Comparison of ENCODE assay signal across 22 cellular contexts in the genomic region with DNA sequence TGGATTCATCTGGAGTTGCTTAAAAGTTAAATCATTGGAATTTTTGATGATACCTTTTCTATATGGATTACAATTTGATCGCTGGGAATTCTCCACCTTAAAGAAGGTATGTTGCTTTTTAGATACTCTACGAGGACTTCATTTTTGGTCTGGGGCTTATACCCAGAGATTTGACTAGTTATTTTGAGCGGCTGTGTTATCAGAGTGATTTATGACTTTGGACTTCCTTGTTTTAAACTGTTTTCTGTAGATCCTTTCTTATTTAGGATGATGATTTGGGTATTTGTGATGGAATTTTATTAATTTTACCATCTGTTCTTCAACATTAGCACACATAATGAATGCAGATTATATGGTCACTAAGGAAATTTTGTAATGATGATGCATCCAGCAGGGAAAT.
DNase-seq lines count a peak whose midpoint lies in the region; ATAC-seq and TF ChIP-seq lines count a peak whose summit lies in the region.
"Had no signal": no experiment of that assay in that cellular context is flagged by ENCODE, and none has a peak within 500 bp of the region (broad histone marks: within the 10 kb centered on the region; RNA-seq: fewer than 3 reads in every experiment).

No MANE protein-coding gene starts in this region.

- CTCF ChIA-PET in SK-N-SH (lab: Yijun Ruan, JAX) = no interaction called here

- H3K27me3 Mint-ChIP-seq in osteocyte (ENCODE audit: unreplicated experiment) = peaks cover 45% of the 10 kb centered on the region

- no peaks in the 10 kb centered on the region for H3K9me3 Mint-ChIP-seq in osteocyte (ENCODE audit: unreplicated experiment)
- H3K9me3 Mint-ChIP-seq: activated naive CD4-positive, alpha-beta T cell treated with anti-CD3 and anti-CD28 coated beads, Interleukin-2, amount 10 ng/mL, durations not matched to agents 7 days and 5 days had no signal

- DNase-seq in SK-N-SH = no peak
- no peak for DNase-seq in kidney epithelial cell (ENCODE audit: low read depth)
- DNase-seq in uterus = no peak
- DNase-seq in osteocyte (ENCODE audit: extremely low spot score, unreplicated experiment) = no peak
- DNase-seq: 8988T; activated naive CD4-positive, alpha-beta T cell treated with anti-CD3 and anti-CD28 coated beads, Interleukin-2, amount 10 ng/mL, durations not matched to agents 7 days and 5 days; amniotic stem cell; IMR-90; NCI-H1436; NCI-H2081 treated with DMSO at 0.1 percent for 48 hours; NCI-H226; NCI-H69; nucleus accumbens; Peyer's patch; SHP77 treated with DMSO at 0.1 percent for 48 hours; stimulated activated CD8-positive, alpha-beta memory T cell treated with anti-CD3 and anti-CD28 coated beads, Interleukin-4, amount 100 ng/mL, for 48 hours; stomach; tibial artery had no signal

- peaks cover 28% of the 10 kb centered on the region for H3K4me1 Mint-ChIP-seq in osteocyte (ENCODE audit: unreplicated experiment)

- no peak overlapping the region for H3K4me3 Mint-ChIP-seq in osteocyte (ENCODE audit: unreplicated experiment)
- H3K4me3 Mint-ChIP-seq: activated naive CD4-positive, alpha-beta T cell treated with anti-CD3 and anti-CD28 coated beads, Interleukin-2, amount 10 ng/mL, durations not matched to agents 7 days and 5 days had no signal

- WGBS in SK-N-SH (ENCODE audit: low lambda C conversion rate) = 49% methylated on average over 3 of the region's 3 CpGs
- 80 to 87% methylated on average over 3 of the region's 3 CpGs for WGBS in ectodermal cell, 2 experiments

- no peak for ATAC-seq in SK-N-SH treated with all-trans-retinoic acid at 6 μM for 48 hours
- ATAC-seq in HG02870 (IDR thresholded peaks at IDR 0.05; ENCODE audit: unreplicated experiment) = no peak
- no peak for ATAC-seq in GM18498 (IDR thresholded peaks at IDR 0.05; ENCODE audit: unreplicated experiment)

- H3K9ac ChIP-seq in SK-N-SH = 0 out of 2 replicates have a peak overlapping the region, but pooled peaks have one; percentile 6

- intact Hi-C loops in uterus (cut with DNase I; ENCODE audit: low total_unique reads) = no loop called here

- H3K9me3 ChIP-seq in SK-N-SH (no peaks in the 10 kb centered on the region), ectodermal cell (ENCODE audit: control insufficient read depth, low read length) (no peaks in the 10 kb centered on the region), uterus (no peaks in the 10 kb centered on the region)
- H3K9me3 ChIP-seq: Peyer's patch, stomach, tibial artery had no signal

- H3K9me2 ChIP-seq in SK-N-SH = no peaks in the 10 kb centered on the region

- peaks cover 72% of the 10 kb centered on the region for H3K79me2 ChIP-seq in SK-N-SH (ENCODE audit: insufficient read depth)

- H3K4me2 ChIP-seq in SK-N-SH = peak overlapping the region; percentile 89

- POLR2A ChIA-PET in SK-N-SH (lab: Yijun Ruan, JAX) = no interaction called here

- no peak for TF ChIP-seq POLR2A in uterus (IDR thresholded peaks at IDR 0.05)

- no peak overlapping the region for H3K27ac Mint-ChIP-seq in osteocyte (ENCODE audit: unreplicated experiment)
- H3K27ac Mint-ChIP-seq: activated naive CD4-positive, alpha-beta T cell treated with anti-CD3 and anti-CD28 coated beads, Interleukin-2, amount 10 ng/mL, durations not matched to agents 7 days and 5 days had no signal

- no peaks in the 10 kb centered on the region for H3F3A ChIP-seq in SK-N-SH (replicated peaks; ENCODE audit: insufficient read depth)

- no peak for TF ChIP-seq EP300 in SK-N-SH (IDR thresholded peaks at IDR 0.05; ENCODE audit: borderline replicate concordance in 1 of 2, low read depth in 1 of 2, low read length in 1 of 2)

- no peaks in the 10 kb centered on the region; the same call in 1 of the 2 replicates for H4K20me1 ChIP-seq in SK-N-SH (ENCODE audit: insufficient read depth)

- TF ChIP-seq RAD21 in SK-N-SH (IDR thresholded peaks at IDR 0.05; ENCODE audit: low read length) = no peak

- no peak for TF ChIP-seq CTCF in SK-N-SH (IDR thresholded peaks at IDR 0.05)
- TF ChIP-seq CTCF in kidney epithelial cell (IDR thresholded peaks at IDR 0.05; ENCODE audit: insufficient read depth, low read length, poor library complexity, severe bottlenecking) = no peak
- TF ChIP-seq CTCF in uterus (IDR thresholded peaks at IDR 0.05) = no peak
- no peak for TF ChIP-seq CTCF in osteocyte (IDR thresholded peaks at IDR 0.05)

- H3K27me3 ChIP-seq in SK-N-SH (ENCODE audit: insufficient read depth) (no peaks in the 10 kb centered on the region), ectodermal cell (ENCODE audit: control insufficient read depth, insufficient read depth, low read length, poor library complexity, severe bottlenecking) (peaks cover 15% of the 10 kb centered on the region), kidney epithelial cell (ENCODE audit: control insufficient read depth, insufficient read depth, low read length) (no peaks in the 10 kb centered on the region), uterus (no peaks in the 10 kb centered on the region)

- H3K36me3 ChIP-seq in SK-N-SH (replicated peaks in 1 of 2; ENCODE audit: control insufficient read depth in 1 of 2, insufficient read depth in 2 of 2, low read length in 1 of 2) = peaks cover 0 to 23% of the 10 kb centered on the region in 2 experiments
- H3K36me3 ChIP-seq in ectodermal cell (ENCODE audit: control insufficient read depth, insufficient read depth, low read length) = peaks cover 6% of the 10 kb centered on the region
- H3K36me3 ChIP-seq in kidney epithelial cell (ENCODE audit: control insufficient read depth, insufficient read depth, low read length) = no peaks in the 10 kb centered on the region
- no peaks in the 10 kb centered on the region for H3K36me3 ChIP-seq in uterus
- H3K36me3 ChIP-seq: Peyer's patch, stomach, tibial artery had no signal

- H3K4me3 ChIP-seq in SK-N-SH (ENCODE audit: low read depth in 2 of 2, low read length in 1 of 2) (peak overlapping the region; percentile 19 to 74; a peak in 3 of 4 replicates), ectodermal cell (ENCODE audit: insufficient read depth, low read depth, low read length) (peak overlapping the region; percentile 22), kidney epithelial cell (ENCODE audit: low read depth, low read length) (peak overlapping the region; percentile 77), uterus (no peak overlapping the region)
- H3K4me3 ChIP-seq: Peyer's patch, stomach, tibial artery had no signal

- H3K27ac ChIP-seq in SK-N-SH (ENCODE audit: low read depth in 2 of 2, low read length in 1 of 2) = no peak overlapping the region
- H3K27ac ChIP-seq in ectodermal cell (ENCODE audit: insufficient read depth, low read depth, low read length, poor library complexity, severe bottlenecking) = no peak overlapping the region
- peak overlapping the region; percentile 90 to 92 for H3K27ac ChIP-seq in uterus
- H3K27ac ChIP-seq: Peyer's patch, stomach, tibial artery had no signal

- no peak overlapping the region for H2AFZ ChIP-seq in SK-N-SH (ENCODE audit: low read depth)

- peaks cover 2% of the 10 kb centered on the region for H3K36me3 Mint-ChIP-seq in osteocyte (ENCODE audit: unreplicated experiment)
- H3K36me3 Mint-ChIP-seq: activated naive CD4-positive, alpha-beta T cell treated with anti-CD3 and anti-CD28 coated beads, Interleukin-2, amount 10 ng/mL, durations not matched to agents 7 days and 5 days had no signal

- H3K4me1 ChIP-seq in SK-N-SH (ENCODE audit: control insufficient read depth in 1 of 2, insufficient read depth in 2 of 2, low read depth in 1 of 2, low read length in 1 of 2) (no peaks in the 10 kb centered on the region; a peak in 2 of 4 replicates), ectodermal cell (ENCODE audit: control insufficient read depth, insufficient read depth, low read length) (peaks cover 3% of the 10 kb centered on the region), uterus (peaks cover 0 to 3% of the 10 kb centered on the region in 2 donors)

TF ChIP-seq in SK-N-SH, 30 proteins besides CTCF, POLR2A, EP300 and RAD21 (continues in another document):
- no peak for TF ChIP-seq POLR2AphosphoS5 (IDR thresholded peaks at IDR 0.05; ENCODE audit: low read depth, low read length)
- TF ChIP-seq, protein P1, sequence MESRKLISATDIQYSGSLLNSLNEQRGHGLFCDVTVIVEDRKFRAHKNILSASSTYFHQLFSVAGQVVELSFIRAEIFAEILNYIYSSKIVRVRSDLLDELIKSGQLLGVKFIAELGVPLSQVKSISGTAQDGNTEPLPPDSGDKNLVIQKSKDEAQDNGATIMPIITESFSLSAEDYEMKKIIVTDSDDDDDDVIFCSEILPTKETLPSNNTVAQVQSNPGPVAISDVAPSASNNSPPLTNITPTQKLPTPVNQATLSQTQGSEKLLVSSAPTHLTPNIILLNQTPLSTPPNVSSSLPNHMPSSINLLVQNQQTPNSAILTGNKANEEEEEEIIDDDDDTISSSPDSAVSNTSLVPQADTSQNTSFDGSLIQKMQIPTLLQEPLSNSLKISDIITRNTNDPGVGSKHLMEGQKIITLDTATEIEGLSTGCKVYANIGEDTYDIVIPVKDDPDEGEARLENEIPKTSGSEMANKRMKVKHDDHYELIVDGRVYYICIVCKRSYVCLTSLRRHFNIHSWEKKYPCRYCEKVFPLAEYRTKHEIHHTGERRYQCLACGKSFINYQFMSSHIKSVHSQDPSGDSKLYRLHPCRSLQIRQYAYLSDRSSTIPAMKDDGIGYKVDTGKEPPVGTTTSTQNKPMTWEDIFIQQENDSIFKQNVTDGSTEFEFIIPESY (IDR thresholded peaks at IDR 0.05; ENCODE audit: borderline replicate concordance, low read depth) = no peak
- TF ChIP-seq NFIC (IDR thresholded peaks at IDR 0.05; ENCODE audit: borderline replicate concordance) = no peak
- TF ChIP-seq MXI1 (IDR thresholded peaks at IDR 0.05; ENCODE audit: low read depth, low read length) = no peak

TF ChIP-seq in SK-N-SH treated with all-trans-retinoic acid at 6 μM for 48 hours, 23 proteins besides CTCF, POLR2A, EP300 and RAD21:
- TF ChIP-seq GLIS3 (CRISPR knock-in tag; IDR thresholded peaks at IDR 0.05) (no peak), SNAI2 (CRISPR knock-in tag; IDR thresholded peaks at IDR 0.05) (no peak)

Comparison
In these comparisons a context has a peak if more than half of its experiments do, and no peak if none do; other contexts are left out.
1. H3K27ac ChIP-seq: peak in uterus (2 of 2); none in SK-N-SH (0 of 2) and ectodermal cell (single experiment).
2. H3K4me3 ChIP-seq: peak in SK-N-SH (2 of 2), ectodermal cell (single experiment) and kidney epithelial cell (single experiment); none in uterus (0 of 2).